11 cellular contexts compared by ENCODE assay signal in the genomic region with DNA sequence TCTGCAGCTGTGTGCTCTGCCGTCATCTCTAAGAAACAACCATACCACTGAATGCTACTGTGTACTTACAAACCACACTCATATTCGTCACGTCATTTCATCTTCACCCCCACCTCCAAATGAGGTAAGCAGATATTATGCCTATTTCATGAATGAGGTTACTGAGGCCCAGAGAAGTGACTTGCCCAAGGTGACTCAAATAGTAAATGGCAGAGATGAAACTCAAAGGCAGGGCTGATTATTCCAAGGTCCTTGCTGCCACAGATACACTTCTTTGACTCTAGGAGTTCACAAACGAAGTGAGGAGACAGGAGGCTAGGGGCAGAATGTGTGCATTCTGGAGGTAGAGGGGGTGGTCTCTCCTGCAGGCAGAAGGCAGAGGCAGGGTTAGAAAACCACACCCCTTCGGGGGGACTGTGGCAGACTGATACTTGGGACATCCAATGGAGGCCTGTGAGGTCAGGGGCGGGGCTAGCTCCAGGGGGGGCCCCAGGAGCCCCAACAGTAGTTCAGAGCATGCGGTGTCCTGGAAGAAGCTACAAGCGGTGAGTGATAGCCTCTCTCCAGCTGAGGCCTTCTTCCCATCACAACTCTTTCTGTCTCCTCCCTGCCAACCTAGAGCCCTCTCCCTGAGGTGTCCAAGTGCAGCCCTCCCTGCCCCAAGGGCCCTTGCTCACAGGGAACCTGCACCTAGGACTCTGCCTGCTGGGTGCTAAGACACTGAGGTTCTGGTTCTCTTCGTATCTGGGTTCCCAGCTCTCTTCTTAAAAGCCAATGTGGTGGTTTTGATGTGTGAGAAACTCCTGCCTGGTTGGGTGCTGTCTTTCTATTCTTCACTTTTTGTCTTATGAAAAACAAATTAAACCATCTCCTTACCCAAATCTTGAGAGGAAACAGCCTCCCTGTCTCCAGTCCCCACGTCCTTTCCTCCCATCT. TPM values are rescaled to one million over a fixed set of nuclear protein-coding genes. Genes with fewer than 3 reads are reported as not detected.
A peak's percentile ranks its signal among the peaks of the same experiment; 100 is the strongest.
DNase-seq lines count a peak whose midpoint lies in the region; ATAC-seq and TF ChIP-seq lines count a peak whose summit lies in the region.
"Had no signal": no experiment of that assay in that cellular context is flagged by ENCODE, and none has a peak within 500 bp of the region (broad histone marks: within the 10 kb centered on the region; RNA-seq: fewer than 3 reads in every experiment).

No MANE protein-coding gene starts in this region.

- peak overlapping the region; percentile 45 to 83 (median 64) for H3K4me3 Mint-ChIP-seq in CD4-positive, alpha-beta memory T cell
- peak overlapping the region; percentile 91 for H3K4me3 Mint-ChIP-seq in activated T-cell treated with anti-CD3 and anti-CD28 coated beads, Interleukin-2, amount 50 U/mL, for 4 hours

- no peaks in the 10 kb centered on the region for H3K27me3 ChIP-seq in CD4-positive, alpha-beta memory T cell (ENCODE audit: insufficient read depth, low read length)
- no peaks in the 10 kb centered on the region for H3K27me3 ChIP-seq in spleen (replicated peaks in 1 of 7)

- CTCF ChIA-PET in CD4-positive, alpha-beta memory T cell (lab: Charles Lee; ENCODE audit: partially characterized antibody) = interaction anchor here (3.1 to 6.0 kb wide), 2 partner anchors 16 to 19 kb away, joined by 10 to 54 read pairs; no protein-coding TSS in a partner anchor

- intact Hi-C loops in CD4-positive, alpha-beta memory T cell (cut with micrococcal nuclease) = no loop called here
- intact Hi-C loops in spleen (cut with DNase I; ENCODE audit: low total_unique reads) = loop anchor here (10.0 kb wide), 1 partner anchor 158 kb away; no protein-coding TSS in a partner anchor

- POLR2A ChIA-PET in CD4-positive, alpha-beta memory T cell (lab: Charles Lee; ENCODE audit: partially characterized antibody) = interaction anchor here (0.7 to 6.3 kb wide), 5 partner anchors 9 to 221 kb away, joined by 3 to 61 read pairs (median 3); a partner anchor contains a TSS

- H3K36me3 ChIP-seq in CD4-positive, alpha-beta memory T cell (ENCODE audit: insufficient read depth, low read length) = no peaks in the 10 kb centered on the region
- no peaks in the 10 kb centered on the region for H3K36me3 ChIP-seq in spleen

- peak overlapping the region; percentile 63 for H3K27ac ChIP-seq in CD4-positive, alpha-beta memory T cell (ENCODE audit: low read depth, low read length)
- peak overlapping the region in 6 of 8 donors; percentile 21 to 97 (median 72) for H3K27ac ChIP-seq in spleen

- peak overlapping the region; percentile 88 to 98 (median 92) for H3K27ac Mint-ChIP-seq in CD4-positive, alpha-beta memory T cell

- peaks cover 0 to 3% of the 10 kb centered on the region in 2 donors for H3K36me3 Mint-ChIP-seq in CD4-positive, alpha-beta memory T cell
- H3K36me3 Mint-ChIP-seq in activated T-cell treated with anti-CD3 and anti-CD28 coated beads, Interleukin-2, amount 50 U/mL, for 4 hours (ENCODE audit: insufficient read depth) = peaks cover 10% of the 10 kb centered on the region

- 52 to 74% (median 69%) methylated on average over 9 to 10 of the region's 10 CpGs for WGBS in spleen, 5 donors

- H3K9me3 ChIP-seq in CD4-positive, alpha-beta memory T cell (ENCODE audit: control insufficient read depth in 1 of 2, low read length in 2 of 2) = no peaks in the 10 kb centered on the region
- no peaks in the 10 kb centered on the region for H3K9me3 ChIP-seq in spleen

- peaks cover 42 to 68% (median 54%) of the 10 kb centered on the region in 4 donors for H3K4me1 Mint-ChIP-seq in CD4-positive, alpha-beta memory T cell
- peaks cover 60% of the 10 kb centered on the region for H3K4me1 Mint-ChIP-seq in activated T-cell treated with anti-CD3 and anti-CD28 coated beads, Interleukin-2, amount 50 U/mL, for 4 hours (ENCODE audit: low read depth)

- TF ChIP-seq CTCF in spleen (IDR thresholded peaks at IDR 0.05 in 8 of 11, conservative IDR thresholded peaks at IDR 0.05 in 3 of 11) = no peak

- ATAC-seq in HG02885 (IDR thresholded peaks at IDR 0.05; ENCODE audit: poor library complexity, unreplicated experiment) (peak; percentile 19), GM18511 (IDR thresholded peaks at IDR 0.05; ENCODE audit: unreplicated experiment) (no peak)
- peak; percentile 31 to 33 for ATAC-seq in activated T-cell treated with anti-CD3 and anti-CD28 coated beads, Interleukin-2, amount 50 U/mL, for 4 hours
- ATAC-seq: left ventricle myocardium superior had no signal

- H3K27me3 Mint-ChIP-seq in CD4-positive, alpha-beta memory T cell = no peaks in the 10 kb centered on the region
- H3K27me3 Mint-ChIP-seq in activated T-cell treated with anti-CD3 and anti-CD28 coated beads, Interleukin-2, amount 50 U/mL, for 4 hours (ENCODE audit: low read depth) = no peaks in the 10 kb centered on the region

- DNase-seq in CD4-positive, alpha-beta memory T cell = peak; percentile 42 to 75 (median 52)
- DNase-seq in activated T-cell treated with anti-CD3 and anti-CD28 coated beads, Interleukin-2, amount 50 U/mL, for 4 hours = peak; percentile 36
- DNase-seq in spleen = no peak
- no peak for DNase-seq in NCI-H1417 (lab: John Stamatoyannopoulos, UW)
- no peak for DNase-seq in NCI-H1105 (lab: John Stamatoyannopoulos, UW)
- no peak for DNase-seq in NCI-H526 (lab: John Stamatoyannopoulos, UW)
- DNase-seq: left ventricle myocardium superior had no signal

- no peak for TF ChIP-seq POLR2A in spleen (IDR thresholded peaks at IDR 0.05)

- no peak overlapping the region for H3K4me3 ChIP-seq in CD4-positive, alpha-beta memory T cell (ENCODE audit: low read length in 2 of 2)
- peak overlapping the region in 3 of 8 donors; percentile 21 to 87 (median 31) for H3K4me3 ChIP-seq in spleen

- peaks cover 66% of the 10 kb centered on the region for H3K4me1 ChIP-seq in CD4-positive, alpha-beta memory T cell (ENCODE audit: insufficient read depth, low read length)
- H3K4me1 ChIP-seq in spleen = peaks cover 17 to 72% (median 56%) of the 10 kb centered on the region in 6 donors

- H3K9me3 Mint-ChIP-seq in CD4-positive, alpha-beta memory T cell = peaks cover 0 to 1% (median 0%) of the 10 kb centered on the region in 8 donors
- H3K9me3 Mint-ChIP-seq in activated T-cell treated with anti-CD3 and anti-CD28 coated beads, Interleukin-2, amount 50 U/mL, for 4 hours = no peaks in the 10 kb centered on the region

RNA-seq across cellular contexts. Expression of a gene that starts 4.6 kb away (rescaled TPM):
- total RNA-seq in CD4-positive, alpha-beta memory T cell = 10 to 100 TPM; 83.4 to 84.3 TPM
- polyA plus RNA-seq in CD4-positive, alpha-beta memory T cell = 1 to 10 TPM in 1 of 2 donors, not detected in 1; 2.8 TPM
- 10 to 100 TPM; 64.1 to 74.8 (median 74.5) TPM for total RNA-seq in activated T-cell treated with anti-CD3 and anti-CD28 coated beads, Interleukin-2, amount 50 U/mL, for 4 hours
- 10 to 100 TPM; 36.6 to 58.2 (median 50.7) TPM for total RNA-seq in spleen
- 10 to 100 TPM; 17.6 to 37.2 (median 27.6) TPM for polyA plus RNA-seq in spleen

RNA-seq across cellular contexts. Expression of a gene that starts 8.8 kb away (rescaled TPM):
- under 1 TPM; 0.49 to 0.50 TPM for total RNA-seq in CD4-positive, alpha-beta memory T cell
- under 1 TPM in 1 of 2 donors, not detected in 1; 0.45 TPM for polyA plus RNA-seq in CD4-positive, alpha-beta memory T cell
- total RNA-seq in activated T-cell treated with anti-CD3 and anti-CD28 coated beads, Interleukin-2, amount 50 U/mL, for 4 hours = 100 to 1,000 TPM in 2 of 3 donors, 10 to 100 TPM in 1; 90.8 to 136 (median 101) TPM
- total RNA-seq in spleen = 1 to 10 TPM; 2.5 to 6.9 (median 4.0) TPM
- 1 to 10 TPM; 3.0 to 8.2 (median 4.8) TPM for polyA plus RNA-seq in spleen
- total RNA-seq: astrocyte, left ventricle myocardium superior, SK-MEL-5 had no signal

RNA-seq across cellular contexts. Expression of a gene that starts 29.1 kb away (rescaled TPM):
- total RNA-seq in CD4-positive, alpha-beta memory T cell = 100 to 1,000 TPM; 119 to 124 TPM
- 10 to 100 TPM; 93.9 to 99.5 TPM for polyA plus RNA-seq in CD4-positive, alpha-beta memory T cell
- total RNA-seq in activated T-cell treated with anti-CD3 and anti-CD28 coated beads, Interleukin-2, amount 50 U/mL, for 4 hours = 10 to 100 TPM; 24.0 to 32.7 (median 29.8) TPM
- 10 to 100 TPM; 16.5 to 64.7 (median 43.5) TPM for total RNA-seq in spleen
- 10 to 100 TPM; 30.1 to 62.9 (median 49.3) TPM for polyA plus RNA-seq in spleen

RNA-seq across cellular contexts. Expression of a gene that starts 32.0 kb away (rescaled TPM):
- 10 to 100 TPM; 60.5 to 65.2 TPM for total RNA-seq in CD4-positive, alpha-beta memory T cell
- polyA plus RNA-seq in CD4-positive, alpha-beta memory T cell = 10 to 100 TPM; 48.7 to 50.9 TPM
- total RNA-seq in activated T-cell treated with anti-CD3 and anti-CD28 coated beads, Interleukin-2, amount 50 U/mL, for 4 hours = 10 to 100 TPM; 18.9 to 25.2 (median 19.4) TPM
- total RNA-seq in spleen = 10 to 100 TPM; 27.3 to 65.1 (median 29.7) TPM
- polyA plus RNA-seq in spleen = 10 to 100 TPM; 27.2 to 96.5 (median 60.7) TPM

RNA-seq across cellular contexts. Expression of a gene that starts 32.3 kb away (rescaled TPM):
- 10 to 100 TPM; 27.2 TPM for total RNA-seq in CD4-positive, alpha-beta memory T cell
- 10 to 100 TPM; 84.6 to 89.9 TPM for polyA plus RNA-seq in CD4-positive, alpha-beta memory T cell
- 10 to 100 TPM; 46.1 to 49.3 (median 47.9) TPM for total RNA-seq in activated T-cell treated with anti-CD3 and anti-CD28 coated beads, Interleukin-2, amount 50 U/mL, for 4 hours
- 10 to 100 TPM; 37.5 to 55.7 (median 47.6) TPM for total RNA-seq in spleen
- 10 to 100 TPM; 61.9 to 71.3 (median 62.1) TPM for polyA plus RNA-seq in spleen

Comparison
In these comparisons a context has a peak if more than half of its experiments do, and no peak if none do; other contexts are left out.
1. DNase-seq: peak in CD4-positive, alpha-beta memory T cell (5 of 5) and activated T-cell treated with anti-CD3 and anti-CD28 coated beads, Interleukin-2, amount 50 U/mL, for 4 hours (single experiment); none in spleen (single experiment), NCI-H1417 (0 of 3), NCI-H1105 (single experiment) and NCI-H526 (0 of 2).
2. RNA of a gene that starts 8.8 kb away (total RNA-seq): 90.8 to 136 TPM in activated T-cell treated with anti-CD3 and anti-CD28 coated beads, Interleukin-2, amount 50 U/mL, for 4 hours; 2.5 to 6.9 TPM in spleen and 0.49 to 0.50 TPM in CD4-positive, alpha-beta memory T cell; every median in the first group is over 10 times any median in the second.